18 cellular contexts compared by ENCODE assay signal in genomic region chr19:3198901-3199700, GRCh38. TPM values are rescaled to one million over a fixed set of nuclear protein-coding genes. Genes with fewer than 3 reads are reported as not detected.
A peak's percentile ranks its signal among the peaks of the same experiment; 100 is the strongest.
DNase-seq lines count a peak whose midpoint lies in the region; ATAC-seq, FAIRE-seq and TF ChIP-seq lines count a peak whose summit lies in the region.
"Had no signal": no experiment of that assay in that cellular context is flagged by ENCODE, and none has a peak within 500 bp of the region (broad histone marks: within the 10 kb centered on the region; RNA-seq: fewer than 3 reads in every experiment).

No MANE protein-coding gene starts in this region.

- no peaks in the 10 kb centered on the region for H4K20me1 ChIP-seq in K562 (replicated peaks; ENCODE audit: control insufficient read depth, insufficient read depth, low read length)

- no TSS peak for BruUV-seq in K562 (replicated peaks; lab: Mats Ljungman, UMichigan)

- H2BK15ac ChIP-seq in mesenchymal stem cell (ENCODE audit: low read depth, poor library complexity, severe bottlenecking) = peak overlapping the region; percentile 6

- CTCF ChIA-PET in K562 (lab: Yijun Ruan, JAX; ENCODE audit: low intra/inter-chr PET ratio) = interaction anchor here (1.0 kb wide), 1 partner anchor 53 kb away, joined by 3 read pairs; no protein-coding TSS in a partner anchor

- H3K36me3 ChIP-seq in K562 (ENCODE audit: control insufficient read depth, insufficient read depth, low read length) = peaks cover 71% of the 10 kb centered on the region; the same call in 1 of the 3 replicates
- H3K36me3 ChIP-seq in mesenchymal stem cell (ENCODE audit: control insufficient read depth in 1 of 2, insufficient read depth in 2 of 2, low read depth in 1 of 2, low read length in 2 of 2) = peaks cover 33 to 67% of the 10 kb centered on the region in 2 experiments
- H3K36me3 ChIP-seq in WERI-Rb-1 = peaks cover 23% of the 10 kb centered on the region

- POLR2A ChIA-PET in K562 (lab: Yijun Ruan, JAX) = no interaction called here

- intact Hi-C loops in K562 (cut with micrococcal nuclease) = no loop called here

- no peak for ATAC-seq in K562
- no peak for ATAC-seq in HG03571 (IDR thresholded peaks at IDR 0.05; ENCODE audit: unreplicated experiment)
- ATAC-seq in GM21515 (IDR thresholded peaks at IDR 0.05; ENCODE audit: unreplicated experiment) = no peak
- ATAC-seq in GM18517 (IDR thresholded peaks at IDR 0.05; ENCODE audit: unreplicated experiment) = no peak

- no peak overlapping the region for H2BK12ac ChIP-seq in mesenchymal stem cell (ENCODE audit: low read length in 2 of 2)

- DNase-seq in G401 (ENCODE audit: low spot score) (peak; percentile 29), MV-4-11 (lab: John Stamatoyannopoulos, UW) (peak; percentile 36), K562 (ENCODE audit: extremely low read depth in 1 of 4, low spot score in 3 of 4) (no peak), mesenchymal stem cell (no peak), WERI-Rb-1 (no peak)
- DNase-seq: ACHN; CD4-positive, alpha-beta T cell; DMS79; GM23248; H7 had no signal

- H3K4ac ChIP-seq in mesenchymal stem cell (ENCODE audit: low read depth in 1 of 2, low read length in 2 of 2) = no peak overlapping the region

- H3K9ac ChIP-seq in K562 (ENCODE audit: insufficient read depth in 1 of 2, low read depth in 2 of 2, low read length in 2 of 2) (peak overlapping the region in 1 of 2 experiments; percentile 73; a peak in 2 of 4 replicates), mesenchymal stem cell (ENCODE audit: low read length) (no peak overlapping the region)
- H3K9ac ChIP-seq: GM23248 had no signal

- no peak overlapping the region for H2AK5ac ChIP-seq in mesenchymal stem cell (ENCODE audit: low read length, severe bottlenecking)

- H2AFZ ChIP-seq in K562 (ENCODE audit: low read depth, low read length) (no peak overlapping the region), mesenchymal stem cell (ENCODE audit: low read depth, low read length) (no peak overlapping the region)
- H2AFZ ChIP-seq: GM23248 had no signal

- no peak for FAIRE-seq in K562 (lab: Jason Lieb, UNC)
- FAIRE-seq: G401.6, GM12892 had no signal

- no peak overlapping the region for H3K18ac ChIP-seq in mesenchymal stem cell (ENCODE audit: low read depth in 1 of 2, low read length in 2 of 2)

- H4K91ac ChIP-seq in mesenchymal stem cell (ENCODE audit: low read length) = no peak overlapping the region

- no peak overlapping the region for H3K23ac ChIP-seq in mesenchymal stem cell (ENCODE audit: low read length in 2 of 2)

- H3K27me3 ChIP-seq in K562 (ENCODE audit: control insufficient read depth in 2 of 2, insufficient read depth in 2 of 2, low read length in 2 of 2) (no peaks in the 10 kb centered on the region), mesenchymal stem cell (ENCODE audit: control insufficient read depth in 1 of 2, insufficient read depth in 1 of 2, low read length in 2 of 2) (no peaks in the 10 kb centered on the region), WERI-Rb-1 (ENCODE audit: insufficient read depth, low read depth, severe bottlenecking) (no peaks in the 10 kb centered on the region)
- H3K27me3 ChIP-seq: BLaER1 treated with 17β-estradiol and CSF1 and Interleukin-3, amounts not matched to agents 10 nM and 100 nM had no signal

- H3K27ac ChIP-seq in K562 (ENCODE audit: extremely low read depth, low read depth, low read length) (no peak overlapping the region), mesenchymal stem cell (ENCODE audit: low read length, poor library complexity, severe bottlenecking) (no peak overlapping the region), WERI-Rb-1 (no peak overlapping the region)
- H3K27ac ChIP-seq: BLaER1 treated with 17β-estradiol and CSF1 and Interleukin-3, amounts not matched to agents 10 nM and 100 nM; GM23248 had no signal

- H3K79me1 ChIP-seq in mesenchymal stem cell (replicated peaks; ENCODE audit: low read length, poor library complexity, severe bottlenecking) = peaks cover 32% of the 10 kb centered on the region

- no peak for TF ChIP-seq EP300 in K562 (IDR thresholded peaks at IDR 0.05; ENCODE audit: low read length)

- H3K9me3 ChIP-seq in K562 (replicated peaks; ENCODE audit: control insufficient read depth, insufficient read depth, low read depth, low read length) = no peaks in the 10 kb centered on the region
- H3K9me3 ChIP-seq in mesenchymal stem cell (ENCODE audit: control insufficient read depth, low read length) = no peaks in the 10 kb centered on the region
- no peaks in the 10 kb centered on the region for H3K9me3 ChIP-seq in WERI-Rb-1 (ENCODE audit: severe bottlenecking)
- H3K9me3 ChIP-seq: BLaER1 treated with 17β-estradiol and CSF1 and Interleukin-3, amounts not matched to agents 10 nM and 100 nM had no signal

- TF ChIP-seq CTCF in K562 (IDR thresholded peaks at IDR 0.05 in 2 of 3, conservative IDR thresholded peaks at IDR 0.05 in 1 of 3; ENCODE audit: insufficient read depth in 2 of 3, low read depth in 1 of 3, low read length in 3 of 3) (no peak), WERI-Rb-1 (IDR thresholded peaks at IDR 0.05; ENCODE audit: low read depth, low read length) (no peak)

- H3K4me2 ChIP-seq in K562 (ENCODE audit: insufficient read depth, low read length) = no peak overlapping the region
- no peak overlapping the region for H3K4me2 ChIP-seq in mesenchymal stem cell (ENCODE audit: low read length, poor library complexity, severe bottlenecking)
- H3K4me2 ChIP-seq: BLaER1 treated with 17β-estradiol and CSF1 and Interleukin-3, amounts not matched to agents 10 nM and 100 nM had no signal

- no peak overlapping the region for H4K8ac ChIP-seq in mesenchymal stem cell (ENCODE audit: low read length)

- H3K4me1 ChIP-seq in K562 (replicated peaks in 1 of 2; ENCODE audit: control insufficient read depth in 2 of 2, insufficient read depth in 2 of 2, low read length in 2 of 2) (peaks cover 0 to 52% of the 10 kb centered on the region in 2 experiments; a peak in 3 of 5 replicates), mesenchymal stem cell (ENCODE audit: control insufficient read depth, insufficient read depth, low read depth, low read length) (no peaks in the 10 kb centered on the region)

- no peak overlapping the region for H2BK120ac ChIP-seq in mesenchymal stem cell (ENCODE audit: low read depth, low read length)

- in situ Hi-C loops in G401 (cut with HindIII; ENCODE audit: low sequenced_read_pairs) = no loop called here
- in situ Hi-C loops in K562 (cut with MboI) = no loop called here

- no peak overlapping the region for H3K14ac ChIP-seq in mesenchymal stem cell (ENCODE audit: low read length in 2 of 2)

- no peak for TF ChIP-seq POLR2A in K562 (conservative IDR thresholded peaks at IDR 0.05)

- H3K9me1 ChIP-seq in K562 (ENCODE audit: control insufficient read depth, insufficient read depth, low read length) = no peaks in the 10 kb centered on the region

- WGBS in K562 (ENCODE audit: insufficient coverage, low coverage, missing lambda C conversion rate) = 95% methylated on average over 13 of the region's 43 CpGs
- 96% methylated on average over 37 of the region's 43 CpGs for WGBS in mesenchymal stem cell

- H2BK5ac ChIP-seq in mesenchymal stem cell (ENCODE audit: low read depth, low read length, poor library complexity, severe bottlenecking) = no peak overlapping the region

- no peak for TF ChIP-seq RAD21 in K562 (CRISPR knock-in tag; conservative IDR thresholded peaks at IDR 0.05 in 1 of 2, IDR thresholded peaks at IDR 0.05 in 1 of 2)

- H3K4me3 ChIP-seq in K562 = no peak overlapping the region
- no peak overlapping the region for H3K4me3 ChIP-seq in mesenchymal stem cell (ENCODE audit: insufficient read depth in 1 of 2, low read depth in 1 of 2, low read length in 2 of 2)
- H3K4me3 ChIP-seq in WERI-Rb-1 (ENCODE audit: low read depth, low read length) = no peak overlapping the region
- H3K4me3 ChIP-seq: BLaER1 treated with 17β-estradiol and CSF1 and Interleukin-3, amounts not matched to agents 10 nM and 100 nM; GM23248 had no signal

- peaks cover 14% of the 10 kb centered on the region for H3K79me2 ChIP-seq in K562 (ENCODE audit: control insufficient read depth, insufficient read depth, low read length)

RNA-seq across cellular contexts. Expression of gene NCLN, which starts 13.4 kb away (rescaled TPM):
- 77.5 and 82.5 TPM in 2 replicates for total RNA-seq in G401 (2014; rRNA removed; shearing (Covaris generic))
- 48.8 and 166 TPM in 2 replicates for total RNA-seq in K562 (2011; cell fraction: chromatin; rRNA removed; ENCODE audit: low replicate concordance)
- total RNA-seq in K562 (2011; cell fraction: nucleolus; rRNA removed) = 171 and 189 TPM in 2 replicates
- total RNA-seq in K562 (2011; cell fraction: nucleoplasm; rRNA removed) = 87.3 and 91.6 TPM in 2 replicates
- total RNA-seq in K562 (2014; rRNA removed) = 49.3 and 79.1 TPM in 2 replicates
- total RNA-seq in K562 (2014; rRNA removed; fragmentation: Illumina TruSeq; extraction: Trizol) = 11.6 and 20.2 TPM in 2 replicates
- total RNA-seq in K562 (2015; rRNA removed; fragmentation: Illumina TruSeq; extraction: Trizol) = 39.7 and 47.4 TPM in 2 replicates
- 120 and 126 TPM in 2 replicates for total RNA-seq in K562 (2021)
- 39.6 and 55.9 TPM in 2 replicates for polyA plus RNA-seq in K562 (2011; rRNA removed)
- polyA plus RNA-seq in K562 (2011; cell fraction: cytosol; rRNA removed) = 53.3 and 119 TPM in 2 replicates
- 113 and 190 TPM in 2 replicates for polyA plus RNA-seq in K562 (2011; cell fraction: nucleus; rRNA removed)
- polyA plus RNA-seq in K562 (2012) = 69.1 and 86.6 TPM in 2 replicates
- polyA plus RNA-seq in K562 (2014; fragmentation: Illumina TruSeq; extraction: Trizol) = 25.6 and 56.1 TPM in 2 replicates
- polyA plus RNA-seq in K562 (2014; fragmentation: Nextera tagmentation; extraction: Ambion mirVana) = 1 to 10 TPM; 3.8 to 5.9 TPM
- polyA plus RNA-seq in K562 (2014; rRNA removed) = 58.0 and 62.8 TPM in 2 replicates
- polyA minus RNA-seq in K562 (2011; rRNA and poly(A)+ RNA removed) = 11.0 and 30.4 TPM in 2 replicates
- polyA minus RNA-seq in K562 (2011; cell fraction: cytosol; rRNA and poly(A)+ RNA removed) = 50.3 and 58.3 TPM in 2 replicates
- polyA minus RNA-seq in K562 (2011; cell fraction: nucleus; rRNA and poly(A)+ RNA removed) = 23.9 and 31.8 TPM in 2 replicates
- polyA plus RNA-seq in mesenchymal stem cell (2013, experiment 1 of 2) = 45.9 TPM
- polyA plus RNA-seq in mesenchymal stem cell (2013, experiment 2 of 2) = 47.0 TPM

RNA-seq across cellular contexts. Expression of gene S1PR4, which starts 20.5 kb away (rescaled TPM):
- total RNA-seq in G401 (2014; rRNA removed; shearing (Covaris generic)) = not detected in 2 replicates
- not detected in 2 replicates for total RNA-seq in K562 (2011; cell fraction: chromatin; rRNA removed; ENCODE audit: low replicate concordance)
- total RNA-seq in K562 (2011; cell fraction: nucleolus; rRNA removed) = not detected in 2 replicates
- not detected in 2 replicates for total RNA-seq in K562 (2011; cell fraction: nucleoplasm; rRNA removed)
- total RNA-seq in K562 (2014; rRNA removed) = not detected in 2 replicates
- total RNA-seq in K562 (2014; rRNA removed; fragmentation: Illumina TruSeq; extraction: Trizol) = not detected in 2 replicates
- not detected in 2 replicates for total RNA-seq in K562 (2015; rRNA removed; fragmentation: Illumina TruSeq; extraction: Trizol)
- total RNA-seq in K562 (2021) = 0.18 and 0.27 TPM in 2 replicates
- not detected in 2 replicates for polyA plus RNA-seq in K562 (2011; rRNA removed)
- polyA plus RNA-seq in K562 (2011; cell fraction: cytosol; rRNA removed) = 0.04 TPM in 1 of 2 replicates, not detected in the other
- polyA plus RNA-seq in K562 (2011; cell fraction: nucleus; rRNA removed) = 0.08 and 0.53 TPM in 2 replicates
- not detected in 2 replicates for polyA plus RNA-seq in K562 (2012)
- not detected in 2 replicates for polyA plus RNA-seq in K562 (2014; fragmentation: Illumina TruSeq; extraction: Trizol)
- not detected for polyA plus RNA-seq in K562 (2014; fragmentation: Nextera tagmentation; extraction: Ambion mirVana)
- polyA plus RNA-seq in K562 (2014; rRNA removed) = 0.07 TPM in 1 of 2 replicates, not detected in the other
- not detected in 2 replicates for polyA minus RNA-seq in K562 (2011; rRNA and poly(A)+ RNA removed)
- polyA minus RNA-seq in K562 (2011; cell fraction: cytosol; rRNA and poly(A)+ RNA removed) = not detected in 2 replicates
- 0.13 TPM in 1 of 2 replicates, not detected in the other for polyA minus RNA-seq in K562 (2011; cell fraction: nucleus; rRNA and poly(A)+ RNA removed)
- not detected for polyA plus RNA-seq in mesenchymal stem cell (2013, experiment 1 of 2)
- polyA plus RNA-seq in mesenchymal stem cell (2013, experiment 2 of 2) = not detected
- total RNA-seq: GM23248, H7, HT-29 had no signal
- polyA plus RNA-seq: GM23248 had no signal

RNA-seq across cellular contexts. Expression of gene CELF5, which starts 25.4 kb away (rescaled TPM):
- 1.5 and 1.7 TPM in 2 replicates for total RNA-seq in G401 (2014; rRNA removed; shearing (Covaris generic))
- 0.18 and 0.69 TPM in 2 replicates for total RNA-seq in K562 (2011; cell fraction: chromatin; rRNA removed; ENCODE audit: low replicate concordance)
- total RNA-seq in K562 (2011; cell fraction: nucleolus; rRNA removed) = 0.50 and 0.53 TPM in 2 replicates
- total RNA-seq in K562 (2011; cell fraction: nucleoplasm; rRNA removed) = 0.81 and 0.99 TPM in 2 replicates
- total RNA-seq in K562 (2014; rRNA removed) = 0.05 and 0.73 TPM in 2 replicates
- total RNA-seq in K562 (2014; rRNA removed; fragmentation: Illumina TruSeq; extraction: Trizol) = 0.07 and 0.26 TPM in 2 replicates
- total RNA-seq in K562 (2015; rRNA removed; fragmentation: Illumina TruSeq; extraction: Trizol) = 0.36 and 0.41 TPM in 2 replicates
- 0.29 and 0.49 TPM in 2 replicates for total RNA-seq in K562 (2021)
- 0.28 and 0.38 TPM in 2 replicates for polyA plus RNA-seq in K562 (2011; rRNA removed)
- 0.21 and 0.25 TPM in 2 replicates for polyA plus RNA-seq in K562 (2011; cell fraction: cytosol; rRNA removed)
- polyA plus RNA-seq in K562 (2011; cell fraction: nucleus; rRNA removed) = 1.4 and 2.7 TPM in 2 replicates
- polyA plus RNA-seq in K562 (2012) = 0.52 and 0.54 TPM in 2 replicates
- 0.22 and 0.39 TPM in 2 replicates for polyA plus RNA-seq in K562 (2014; fragmentation: Illumina TruSeq; extraction: Trizol)
- polyA plus RNA-seq in K562 (2014; fragmentation: Nextera tagmentation; extraction: Ambion mirVana) = under 1 TPM; 0.01 to 0.07 TPM
- 0.27 and 0.56 TPM in 2 replicates for polyA plus RNA-seq in K562 (2014; rRNA removed)
- 0.18 and 0.30 TPM in 2 replicates for polyA minus RNA-seq in K562 (2011; rRNA and poly(A)+ RNA removed)
- not detected in 2 replicates for polyA minus RNA-seq in K562 (2011; cell fraction: cytosol; rRNA and poly(A)+ RNA removed)
- polyA minus RNA-seq in K562 (2011; cell fraction: nucleus; rRNA and poly(A)+ RNA removed) = 0.27 and 0.44 TPM in 2 replicates
- polyA plus RNA-seq in mesenchymal stem cell (2013, experiment 1 of 2) = 0.06 TPM
- 0.14 TPM for polyA plus RNA-seq in mesenchymal stem cell (2013, experiment 2 of 2)
- total RNA-seq: A172 had no signal
- polyA plus RNA-seq: GM23248 had no signal

Comparison
In these comparisons a context has a peak if more than half of its experiments do, and no peak if none do; other contexts are left out.
1. DNase-seq: peak in G401 (single experiment) and MV-4-11 (single experiment); none in K562 (0 of 4), mesenchymal stem cell (single experiment) and WERI-Rb-1 (single experiment).